8 cellular contexts compared by ENCODE assay signal in the genomic region with DNA sequence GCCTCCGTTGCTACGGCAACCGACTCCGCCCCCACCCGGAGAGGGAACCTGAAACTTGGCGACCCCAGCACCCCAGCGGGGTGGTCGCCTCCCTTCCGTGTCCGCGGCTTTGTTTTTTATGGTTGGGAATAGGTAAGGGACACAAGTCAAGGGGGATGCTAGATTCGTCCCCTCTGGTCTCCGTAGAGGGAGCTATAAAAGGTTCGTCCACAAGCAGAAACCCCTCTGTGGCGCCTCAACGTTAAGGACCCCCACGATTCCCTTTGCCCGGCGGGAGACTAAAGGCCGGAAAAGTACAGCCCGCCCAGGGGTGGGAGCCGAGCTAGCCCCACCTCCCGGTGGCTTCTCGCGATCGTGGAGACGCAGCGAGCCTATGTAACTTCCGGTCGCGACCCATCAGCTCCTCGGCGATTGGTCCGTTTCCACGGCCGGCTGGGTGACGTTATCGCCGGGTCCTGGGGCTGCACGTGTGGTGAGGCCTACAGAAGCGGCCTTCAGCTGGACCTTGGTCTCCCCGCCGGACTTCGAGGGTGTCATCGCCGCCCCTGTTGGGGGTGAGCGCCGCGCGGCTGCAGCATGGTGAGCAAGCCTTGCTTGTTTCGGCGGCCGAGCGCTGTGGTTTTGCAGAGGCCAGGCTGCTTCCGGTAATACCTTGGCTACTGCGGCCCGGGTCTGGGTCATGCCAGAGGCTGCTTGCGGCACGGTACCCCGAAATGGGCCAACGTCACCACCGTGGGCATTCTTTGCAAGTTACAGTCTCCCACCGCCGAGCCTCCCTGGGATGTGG. TPM values are rescaled to one million over a fixed set of nuclear protein-coding genes. Genes with fewer than 3 reads are reported as not detected.
DNase-seq lines count a peak whose midpoint lies in the region; ATAC-seq, FAIRE-seq and TF ChIP-seq lines count a peak whose summit lies in the region.

Gene LTV1, plus strand, starts transcription at position 437 of the 787 bp plus-strand sequence. Its CDS starts 140 bp downstream, at position 577.

- peak within 1 kb of the TSS; percentile 97 for H3K27ac Mint-ChIP-seq in chondrocyte (ENCODE audit: unreplicated experiment)

- TF ChIP-seq POLR2A in GM19193 (IDR thresholded peaks at IDR 0.05; ENCODE audit: extremely low read depth, insufficient read depth, insufficient read length), result peak; percentile 88

- peak; percentile 93 to 96 for DNase-seq in AML-193 (lab: John Stamatoyannopoulos, UW)
- DNase-seq in NCI-H510A treated with DMSO at 0.1 percent for 48 hours (lab: John Stamatoyannopoulos, UW), result peak; percentile 47
- peak; percentile 85 to 90 for DNase-seq in activated CD4-positive, alpha-beta T cell treated with anti-CD3 and anti-CD28 coated beads for 24 hours (ENCODE audit: low read depth in 2 of 2)
- peak; percentile 98 for DNase-seq in chondrocyte (ENCODE audit: low spot score)
- peak; percentile 99 for DNase-seq in kidney
- DNase-seq in stimulated activated CD4-positive, alpha-beta T cell treated with anti-CD3 and anti-CD28 coated beads, Interleukin-15, amount 100 ng/mL, for 24 hours, result peak; percentile 96

- H3K27me3 Mint-ChIP-seq in chondrocyte (ENCODE audit: low read depth), result no peaks in the 10 kb centered on the region

- H3K4me3 Mint-ChIP-seq in chondrocyte (ENCODE audit: unreplicated experiment), result peak within 1 kb of the TSS; percentile 94

- H3K4me1 Mint-ChIP-seq in chondrocyte (ENCODE audit: low read depth), result peaks cover 21% of the 10 kb centered on the region

- H3K36me3 ChIP-seq in kidney (ENCODE audit: control insufficient read depth in 1 of 2, insufficient read depth in 2 of 2, low read length in 2 of 2), result peaks cover 12 to 26% of the 10 kb centered on the region in 2 donors

- TF ChIP-seq CTCF in chondrocyte (IDR thresholded peaks at IDR 0.05), result peak; percentile 18
- TF ChIP-seq CTCF in kidney (IDR thresholded peaks at IDR 0.05; ENCODE audit: borderline replicate concordance, extremely low read depth, insufficient read depth), result no peak

- H3K4me3 ChIP-seq in kidney (ENCODE audit: low read length in 2 of 2), result peak within 1 kb of the TSS; percentile 84 to 98

- H3K27ac ChIP-seq in kidney (ENCODE audit: low read depth in 2 of 2, low read length in 2 of 2), result peak within 1 kb of the TSS; percentile 89 to 91

- peak; percentile 88 for FAIRE-seq in kidney (lab: Jason Lieb, UNC)

- intact Hi-C loops in kidney (cut with DNase I), result no loop called here

- no peaks in the 10 kb centered on the region for H3K9me3 ChIP-seq in kidney (ENCODE audit: control insufficient read depth in 1 of 2, low read length in 2 of 2)

- ATAC-seq in HG03439 (IDR thresholded peaks at IDR 0.05; ENCODE audit: unreplicated experiment), result peak; percentile 100

- H3K9ac ChIP-seq in kidney (ENCODE audit: low read length in 2 of 2), result peak within 1 kb of the TSS; percentile 83 to 94

- no peaks in the 10 kb centered on the region for H3K9me3 Mint-ChIP-seq in chondrocyte (ENCODE audit: low read depth)

- peaks cover 4 to 6% of the 10 kb centered on the region in 2 donors for H3K4me1 ChIP-seq in kidney (ENCODE audit: control insufficient read depth in 1 of 2, insufficient read depth in 1 of 2, low read depth in 1 of 2, low read length in 2 of 2)

- H3K36me3 Mint-ChIP-seq in chondrocyte (ENCODE audit: low read depth), result peaks cover 8% of the 10 kb centered on the region

RNA-seq across cellular contexts. Expression of gene LTV1, which starts in this region (rescaled TPM):
- 15.0 to 22.6 TPM (median 15.4 TPM) in 3 replicates for total RNA-seq in chondrocyte
- total RNA-seq in kidney, result 17.8 TPM
- 15.0 TPM for polyA plus RNA-seq in kidney (ENCODE audit: insufficient read depth, low read depth, low replicate concordance)

Comparison
In these comparisons a context has a peak if more than half of its experiments do, and no peak if none do; other contexts are left out.
1. Peak in every context shown above with its lines: DNase-seq, ATAC-seq, H3K4me3 ChIP-seq and H3K27ac ChIP-seq.
2. DNase-seq: peak in every context shown above with its lines; median percentile 99 in kidney; 98 in chondrocyte; 96 in stimulated activated CD4-positive, alpha-beta T cell treated with anti-CD3 and anti-CD28 coated beads, Interleukin-15, amount 100 ng/mL, for 24 hours; 94 in AML-193; 88 in activated CD4-positive, alpha-beta T cell treated with anti-CD3 and anti-CD28 coated beads for 24 hours; 47 in NCI-H510A treated with DMSO at 0.1 percent for 48 hours.